ENCODE assay signal across 28 cellular contexts in the genomic region with DNA sequence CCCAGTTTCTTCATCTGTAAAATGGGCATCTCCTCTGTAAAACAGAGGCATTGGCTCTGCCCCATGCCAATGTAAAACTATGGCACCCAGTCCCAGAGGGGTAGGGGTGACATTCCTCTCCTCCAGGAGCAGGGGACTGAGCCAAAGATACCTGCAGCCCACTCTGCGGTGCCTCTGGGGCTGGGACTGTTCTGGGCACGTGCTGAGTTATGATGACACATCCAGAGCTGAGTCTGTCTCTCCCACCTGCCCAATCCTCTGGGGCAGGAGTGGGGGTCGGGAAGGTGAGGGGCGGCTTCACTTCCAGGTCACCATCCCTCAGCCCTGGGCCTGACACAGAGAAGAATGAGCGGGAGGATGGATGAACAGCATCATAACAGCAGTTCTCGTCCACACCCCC.
"Had no signal": no experiment of that assay in that cellular context is flagged by ENCODE, and none has a peak within 500 bp of the region (broad histone marks: within the 10 kb centered on the region; RNA-seq: fewer than 3 reads in every experiment).

No MANE protein-coding gene starts in this region.

- H3K9me3 ChIP-seq: body of pancreas, colonic mucosa, gastrocnemius medialis, heart left ventricle had no signal

- H3K36me3 ChIP-seq: cardiac muscle cell, colonic mucosa, gastrocnemius medialis, heart left ventricle had no signal

- ATAC-seq: activated CD4-positive, alpha-beta T cell treated with anti-CD3 and anti-CD28 coated beads for 36 hours; activated CD8-positive, alpha-beta T cell treated with anti-CD3 and anti-CD28 coated beads, Interleukin-2, amount 10 ng/mL, durations not matched to agents 7 days and 5 days; activated naive CD4-positive, alpha-beta T cell treated with anti-CD3 and anti-CD28 coated beads, Interleukin-2, amount 50 U/mL, for 72 hours; activated T-cell treated with anti-CD3 and anti-CD28 coated beads, Interleukin-2, amount 50 U/mL, for 72 hours; body of pancreas; esophagus mucosa; foreskin keratinocyte; gastrocnemius medialis; heart left ventricle had no signal

- H3K4me1 ChIP-seq: body of pancreas, colonic mucosa, foreskin keratinocyte, gastrocnemius medialis, heart left ventricle had no signal

- H3K27me3 ChIP-seq: body of pancreas, cardiac muscle cell, colonic mucosa, dorsolateral prefrontal cortex, foreskin keratinocyte, gastrocnemius medialis, heart left ventricle had no signal

- DNase-seq: activated CD4-positive, alpha-beta memory T cell treated with anti-CD3 and anti-CD28 coated beads for 36 hours; activated CD4-positive, alpha-beta T cell treated with anti-CD3 and anti-CD28 coated beads for 36 hours; activated CD4-positive, alpha-beta T cell treated with anti-CD3 and anti-CD28 coated beads, Interleukin-2, amount 10 ng/mL, durations not matched to agents 24 days and 14 days; activated CD4-positive, CD25-positive, alpha-beta regulatory T cell; activated CD4-positive, CD25-positive, alpha-beta regulatory T cell treated with anti-CD3 and anti-CD28 coated beads, Interleukin-2, amount 50 U/mL, for 72 hours; activated CD8-positive, alpha-beta T cell treated with anti-CD3 and anti-CD28 coated beads, Interleukin-2, amount 10 ng/mL, durations not matched to agents 7 days and 5 days; activated gamma-delta T cell; activated naive CD4-positive, alpha-beta T cell; activated naive CD4-positive, alpha-beta T cell treated with anti-CD3 and anti-CD28 coated beads, Interleukin-2, amount 10 ng/mL, durations not matched to agents 7 days and 5 days; activated naive CD8-positive, alpha-beta T cell treated with anti-CD3 and anti-CD28 coated beads, Interleukin-2, amount 10 ng/mL, durations not matched to agents 7 days and 5 days; activated T-cell treated with anti-CD3 and anti-CD28 coated beads, Interleukin-2, amount 50 U/mL, for 1 hour; activated T-cell treated with anti-CD3 and anti-CD28 coated beads, Interleukin-2, amount 50 U/mL, for 72 hours; anterior cingulate cortex; body of pancreas; central memory CD4-positive, alpha-beta T cell; cerebellar nuclear complex; colonic mucosa; effector memory CD4-positive, alpha-beta T cell; endodermal cell; foreskin keratinocyte; gastrocnemius medialis; glutamatergic neuron; heart left ventricle; T-helper 2 cell had no signal

- H3K4me3 ChIP-seq: body of pancreas, cardiac muscle cell, colonic mucosa, dorsolateral prefrontal cortex, gastrocnemius medialis, heart left ventricle had no signal

- H3K27ac ChIP-seq: body of pancreas, cardiac muscle cell, colonic mucosa, foreskin keratinocyte, gastrocnemius medialis, heart left ventricle had no signal
